In genomic region chr3:50194903-50195500, GRCh38 we compare ENCODE assay signal across 8 cellular contexts. TPM values are rescaled to one million over a fixed set of nuclear protein-coding genes. Genes with fewer than 3 reads are reported as not detected.
DNase-seq lines count a peak whose midpoint lies in the region; ATAC-seq and TF ChIP-seq lines count a peak whose summit lies in the region.
"Had no signal": no experiment of that assay in that cellular context is flagged by ENCODE, and none has a peak within 500 bp of the region (broad histone marks: within the 10 kb centered on the region; RNA-seq: fewer than 3 reads in every experiment).

No MANE protein-coding gene starts in this region.

- peaks cover 16% of the 10 kb centered on the region for H3K27me3 ChIP-seq in fibroblast of lung (ENCODE audit: control insufficient read depth, insufficient read depth, low read length)

- no peak overlapping the region for H3K27ac ChIP-seq in fibroblast of lung (ENCODE audit: insufficient read depth, low read length)
- H3K27ac ChIP-seq: sigmoid colon had no signal

- DNase-seq in HEK293T (ENCODE audit: extremely low spot score) (peak; percentile 82), fibroblast of lung (ENCODE audit: low read depth in 2 of 2) (no peak), NCI-H345 treated with DMSO at 0.1 percent for 48 hours (lab: John Stamatoyannopoulos, UW; ENCODE audit: unreplicated experiment) (no peak), NCI-H510A (lab: John Stamatoyannopoulos, UW) (no peak)
- DNase-seq in activated CD4-positive, alpha-beta T cell treated with anti-CD3 and anti-CD28 coated beads for 4 hours: peak; percentile 32 to 49
- DNase-seq in stimulated activated CD8-positive, alpha-beta memory T cell treated with anti-CD3 and anti-CD28 coated beads, Interleukin-4, amount 100 ng/mL, for 48 hours: peak; percentile 63

- no peak overlapping the region for H2AFZ ChIP-seq in fibroblast of lung (ENCODE audit: low read length)

- H3K4me2 ChIP-seq in fibroblast of lung (ENCODE audit: extremely low read depth, insufficient read depth, low read length): peak overlapping the region; percentile 59

- H3K4me1 ChIP-seq in fibroblast of lung (ENCODE audit: control insufficient read depth, extremely low read depth, insufficient read depth, low read length): no peaks in the 10 kb centered on the region

- no peaks in the 10 kb centered on the region for H3K79me2 ChIP-seq in fibroblast of lung (ENCODE audit: control insufficient read depth, insufficient read depth, low read length)

- H3K36me3 ChIP-seq in fibroblast of lung (ENCODE audit: control insufficient read depth, insufficient read depth, low read length): no peaks in the 10 kb centered on the region
- H3K36me3 ChIP-seq: sigmoid colon had no signal

- H3K9me3 ChIP-seq in fibroblast of lung (ENCODE audit: control insufficient read depth, insufficient read depth, low read depth, low read length): no peaks in the 10 kb centered on the region
- H3K9me3 ChIP-seq: sigmoid colon had no signal

- no peak overlapping the region for H3K9ac ChIP-seq in fibroblast of lung (ENCODE audit: insufficient read depth, low read length)

- H3K4me3 ChIP-seq in fibroblast of lung (replicated peaks in 1 of 4; ENCODE audit: control extremely low read depth in 1 of 4, insufficient read depth in 1 of 4, low read depth in 3 of 4, low read length in 4 of 4): no peak overlapping the region

- H4K20me1 ChIP-seq in fibroblast of lung (ENCODE audit: control insufficient read depth, extremely low read depth, insufficient read depth, low read length): no peaks in the 10 kb centered on the region

- no peak for ATAC-seq in HG03439 (IDR thresholded peaks at IDR 0.05; ENCODE audit: unreplicated experiment)

- POLR2A ChIA-PET in HEK293T (lab: Yijun Ruan, JAX): interaction anchor here (0.5 to 1.5 kb wide), 6 partner anchors 9 to 413 kb away, joined by 3 to 8 read pairs (median 4); partner anchors contain the start of genes GNAI2, SLC38A3 and TUSC2

- CTCF ChIA-PET in HEK293T (lab: Yijun Ruan, JAX): interaction anchor here (0.6 to 3.4 kb wide), 25 partner anchors 9 to 233 kb away, joined by 3 to 35 read pairs (median 5); partner anchors contain the start of genes GNAI2, HYAL3, NAA80 and SLC38A3

- no peak for TF ChIP-seq CTCF in fibroblast of lung (conservative IDR thresholded peaks at IDR 0.05 in 1 of 2, IDR thresholded peaks at IDR 0.05 in 1 of 2; ENCODE audit: low read depth in 1 of 2, low read length in 2 of 2)

TF ChIP-seq in HEK293T, 16 proteins besides CTCF, POLR2A, EP300 and RAD21:
- no peak for TF ChIP-seq CTBP1 (IDR thresholded peaks at IDR 0.05; ENCODE audit: borderline replicate concordance)
- no peak for TF ChIP-seq LEF1 (IDR thresholded peaks at IDR 0.05; ENCODE audit: borderline replicate concordance)
- no peak for TF ChIP-seq L3MBTL2 (conservative IDR thresholded peaks at IDR 0.05)
- no peak for TF ChIP-seq FOXM1 (IDR thresholded peaks at IDR 0.05; ENCODE audit: borderline replicate concordance)
- TF ChIP-seq TARDBP (IDR thresholded peaks at IDR 0.05): no peak
- no peak for TF ChIP-seq ZNF384 (IDR thresholded peaks at IDR 0.05)
- no peak for TF ChIP-seq HDGF (IDR thresholded peaks at IDR 0.05; ENCODE audit: borderline replicate concordance)
- no peak for TF ChIP-seq FOXA1 (IDR thresholded peaks at IDR 0.05)
- TF ChIP-seq BHLHE40 (IDR thresholded peaks at IDR 0.05; ENCODE audit: borderline replicate concordance): no peak

RNA-seq across cellular contexts. Expression of gene GNAT1, which starts 3.6 kb away (rescaled TPM):
- not detected in 2 replicates for total RNA-seq in fibroblast of lung
- not detected in 2 replicates for polyA plus RNA-seq in fibroblast of lung
- not detected in 2 replicates for polyA plus RNA-seq in fibroblast of lung (2012)
- not detected in 2 replicates for polyA minus RNA-seq in fibroblast of lung (ENCODE audit: low replicate concordance)
- total RNA-seq: sigmoid colon had no signal

RNA-seq across cellular contexts. Expression of gene SLC38A3, which starts 10.1 kb away (rescaled TPM):
- total RNA-seq in fibroblast of lung: not detected in 2 replicates
- polyA plus RNA-seq in fibroblast of lung: 0.02 TPM in 1 of 2 replicates, not detected in the other
- not detected in 2 replicates for polyA plus RNA-seq in fibroblast of lung (2012)
- not detected in 2 replicates for polyA minus RNA-seq in fibroblast of lung (ENCODE audit: low replicate concordance)

RNA-seq across cellular contexts. Expression of gene SEMA3F, which starts 39.9 kb away (rescaled TPM):
- 9.7 and 10.3 TPM in 2 replicates for total RNA-seq in fibroblast of lung
- polyA plus RNA-seq in fibroblast of lung: 5.1 and 21.2 TPM in 2 replicates
- polyA plus RNA-seq in fibroblast of lung (2012): 8.0 and 18.9 TPM in 2 replicates
- 27.0 and 48.6 TPM in 2 replicates for polyA minus RNA-seq in fibroblast of lung (ENCODE audit: low replicate concordance)

RNA-seq across cellular contexts. Expression of gene GNAI2, which starts 41.0 kb away (rescaled TPM):
- 124 and 238 TPM in 2 replicates for total RNA-seq in fibroblast of lung
- 704 and 828 TPM in 2 replicates for polyA plus RNA-seq in fibroblast of lung
- polyA plus RNA-seq in fibroblast of lung (2012): 433 and 460 TPM in 2 replicates
- 885 and 1,144 TPM in 2 replicates for polyA minus RNA-seq in fibroblast of lung (ENCODE audit: low replicate concordance)

Comparison
In these comparisons a context has a peak if more than half of its experiments do, and no peak if none do; other contexts are left out.
1. DNase-seq: peak in HEK293T (single experiment), activated CD4-positive, alpha-beta T cell treated with anti-CD3 and anti-CD28 coated beads for 4 hours (2 of 2) and stimulated activated CD8-positive, alpha-beta memory T cell treated with anti-CD3 and anti-CD28 coated beads, Interleukin-4, amount 100 ng/mL, for 48 hours (single experiment); none in fibroblast of lung (0 of 2), NCI-H345 treated with DMSO at 0.1 percent for 48 hours (single experiment) and NCI-H510A (single experiment).